1 cellular context compared by ENCODE assay signal in the genomic region with DNA sequence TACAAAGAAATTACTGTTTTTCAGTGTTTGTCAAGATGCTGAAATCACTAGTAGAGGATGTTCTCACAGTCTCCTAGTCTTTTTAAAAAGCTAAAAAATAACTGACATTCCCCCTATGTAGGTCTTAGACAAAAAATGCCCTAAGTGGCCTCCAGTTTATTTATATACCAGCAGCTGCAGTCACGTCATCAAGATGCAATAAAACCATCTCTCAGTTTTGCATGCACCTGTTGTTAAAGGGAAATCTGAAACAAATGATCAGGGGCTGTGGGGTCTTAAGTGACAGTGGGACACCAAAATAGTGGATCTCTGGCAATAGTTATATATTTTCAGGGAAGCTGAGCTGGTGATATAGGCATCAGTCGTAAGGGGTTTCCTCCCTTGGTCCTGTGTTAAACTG.
TF ChIP-seq lines count a peak whose summit lies in the region.

No MANE protein-coding gene starts in this region.

TF ChIP-seq in HepG2, 621 proteins besides CTCF, POLR2A, EP300 and RAD21 (continued from another document):
- TF ChIP-seq, protein P1, sequence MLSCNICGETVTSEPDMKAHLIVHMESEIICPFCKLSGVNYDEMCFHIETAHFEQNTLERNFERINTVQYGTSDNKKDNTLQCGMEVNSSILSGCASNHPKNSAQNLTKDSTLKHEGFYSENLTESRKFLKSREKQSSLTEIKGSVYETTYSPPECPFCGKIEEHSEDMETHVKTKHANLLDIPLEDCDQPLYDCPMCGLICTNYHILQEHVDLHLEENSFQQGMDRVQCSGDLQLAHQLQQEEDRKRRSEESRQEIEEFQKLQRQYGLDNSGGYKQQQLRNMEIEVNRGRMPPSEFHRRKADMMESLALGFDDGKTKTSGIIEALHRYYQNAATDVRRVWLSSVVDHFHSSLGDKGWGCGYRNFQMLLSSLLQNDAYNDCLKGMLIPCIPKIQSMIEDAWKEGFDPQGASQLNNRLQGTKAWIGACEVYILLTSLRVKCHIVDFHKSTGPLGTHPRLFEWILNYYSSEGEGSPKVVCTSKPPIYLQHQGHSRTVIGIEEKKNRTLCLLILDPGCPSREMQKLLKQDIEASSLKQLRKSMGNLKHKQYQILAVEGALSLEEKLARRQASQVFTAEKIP (CRISPR knock-in tag; IDR thresholded peaks at IDR 0.05; ENCODE audit: borderline replicate concordance) = no peak
- TF ChIP-seq HDAC6 (IDR thresholded peaks at IDR 0.05; ENCODE audit: low read depth, low read length) = no peak
- TF ChIP-seq MIER2 (CRISPR knock-in tag; IDR thresholded peaks at IDR 0.05) = no peak
- TF ChIP-seq, protein P2, sequence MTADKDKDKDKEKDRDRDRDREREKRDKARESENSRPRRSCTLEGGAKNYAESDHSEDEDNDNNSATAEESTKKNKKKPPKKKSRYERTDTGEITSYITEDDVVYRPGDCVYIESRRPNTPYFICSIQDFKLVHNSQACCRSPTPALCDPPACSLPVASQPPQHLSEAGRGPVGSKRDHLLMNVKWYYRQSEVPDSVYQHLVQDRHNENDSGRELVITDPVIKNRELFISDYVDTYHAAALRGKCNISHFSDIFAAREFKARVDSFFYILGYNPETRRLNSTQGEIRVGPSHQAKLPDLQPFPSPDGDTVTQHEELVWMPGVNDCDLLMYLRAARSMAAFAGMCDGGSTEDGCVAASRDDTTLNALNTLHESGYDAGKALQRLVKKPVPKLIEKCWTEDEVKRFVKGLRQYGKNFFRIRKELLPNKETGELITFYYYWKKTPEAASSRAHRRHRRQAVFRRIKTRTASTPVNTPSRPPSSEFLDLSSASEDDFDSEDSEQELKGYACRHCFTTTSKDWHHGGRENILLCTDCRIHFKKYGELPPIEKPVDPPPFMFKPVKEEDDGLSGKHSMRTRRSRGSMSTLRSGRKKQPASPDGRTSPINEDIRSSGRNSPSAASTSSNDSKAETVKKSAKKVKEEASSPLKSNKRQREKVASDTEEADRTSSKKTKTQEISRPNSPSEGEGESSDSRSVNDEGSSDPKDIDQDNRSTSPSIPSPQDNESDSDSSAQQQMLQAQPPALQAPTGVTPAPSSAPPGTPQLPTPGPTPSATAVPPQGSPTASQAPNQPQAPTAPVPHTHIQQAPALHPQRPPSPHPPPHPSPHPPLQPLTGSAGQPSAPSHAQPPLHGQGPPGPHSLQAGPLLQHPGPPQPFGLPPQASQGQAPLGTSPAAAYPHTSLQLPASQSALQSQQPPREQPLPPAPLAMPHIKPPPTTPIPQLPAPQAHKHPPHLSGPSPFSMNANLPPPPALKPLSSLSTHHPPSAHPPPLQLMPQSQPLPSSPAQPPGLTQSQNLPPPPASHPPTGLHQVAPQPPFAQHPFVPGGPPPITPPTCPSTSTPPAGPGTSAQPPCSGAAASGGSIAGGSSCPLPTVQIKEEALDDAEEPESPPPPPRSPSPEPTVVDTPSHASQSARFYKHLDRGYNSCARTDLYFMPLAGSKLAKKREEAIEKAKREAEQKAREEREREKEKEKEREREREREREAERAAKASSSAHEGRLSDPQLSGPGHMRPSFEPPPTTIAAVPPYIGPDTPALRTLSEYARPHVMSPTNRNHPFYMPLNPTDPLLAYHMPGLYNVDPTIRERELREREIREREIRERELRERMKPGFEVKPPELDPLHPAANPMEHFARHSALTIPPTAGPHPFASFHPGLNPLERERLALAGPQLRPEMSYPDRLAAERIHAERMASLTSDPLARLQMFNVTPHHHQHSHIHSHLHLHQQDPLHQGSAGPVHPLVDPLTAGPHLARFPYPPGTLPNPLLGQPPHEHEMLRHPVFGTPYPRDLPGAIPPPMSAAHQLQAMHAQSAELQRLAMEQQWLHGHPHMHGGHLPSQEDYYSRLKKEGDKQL (CRISPR knock-in tag; IDR thresholded peaks at IDR 0.05; ENCODE audit: low read depth) = no peak
- TF ChIP-seq ZBTB34 (CRISPR knock-in tag; IDR thresholded peaks at IDR 0.05) = no peak
- no peak for TF ChIP-seq JDP2 (CRISPR knock-in tag; IDR thresholded peaks at IDR 0.05; ENCODE audit: borderline replicate concordance)
- no peak for TF ChIP-seq NFRKB (IDR thresholded peaks at IDR 0.05)
- TF ChIP-seq, protein P3, sequence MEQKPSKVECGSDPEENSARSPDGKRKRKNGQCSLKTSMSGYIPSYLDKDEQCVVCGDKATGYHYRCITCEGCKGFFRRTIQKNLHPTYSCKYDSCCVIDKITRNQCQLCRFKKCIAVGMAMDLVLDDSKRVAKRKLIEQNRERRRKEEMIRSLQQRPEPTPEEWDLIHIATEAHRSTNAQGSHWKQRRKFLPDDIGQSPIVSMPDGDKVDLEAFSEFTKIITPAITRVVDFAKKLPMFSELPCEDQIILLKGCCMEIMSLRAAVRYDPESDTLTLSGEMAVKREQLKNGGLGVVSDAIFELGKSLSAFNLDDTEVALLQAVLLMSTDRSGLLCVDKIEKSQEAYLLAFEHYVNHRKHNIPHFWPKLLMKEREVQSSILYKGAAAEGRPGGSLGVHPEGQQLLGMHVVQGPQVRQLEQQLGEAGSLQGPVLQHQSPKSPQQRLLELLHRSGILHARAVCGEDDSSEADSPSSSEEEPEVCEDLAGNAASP (CRISPR knock-in tag; IDR thresholded peaks at IDR 0.05; ENCODE audit: borderline replicate concordance) = no peak
- no peak for TF ChIP-seq BCL6 (CRISPR knock-in tag; IDR thresholded peaks at IDR 0.05)
- no peak for TF ChIP-seq ZFX (CRISPR knock-in tag; IDR thresholded peaks at IDR 0.05; ENCODE audit: low read depth)
- TF ChIP-seq RFXANK (CRISPR knock-in tag; IDR thresholded peaks at IDR 0.05) = no peak
- no peak for TF ChIP-seq ZNF503 (CRISPR knock-in tag; IDR thresholded peaks at IDR 0.05)
